16 cellular contexts compared by ENCODE assay signal in the genomic region with DNA sequence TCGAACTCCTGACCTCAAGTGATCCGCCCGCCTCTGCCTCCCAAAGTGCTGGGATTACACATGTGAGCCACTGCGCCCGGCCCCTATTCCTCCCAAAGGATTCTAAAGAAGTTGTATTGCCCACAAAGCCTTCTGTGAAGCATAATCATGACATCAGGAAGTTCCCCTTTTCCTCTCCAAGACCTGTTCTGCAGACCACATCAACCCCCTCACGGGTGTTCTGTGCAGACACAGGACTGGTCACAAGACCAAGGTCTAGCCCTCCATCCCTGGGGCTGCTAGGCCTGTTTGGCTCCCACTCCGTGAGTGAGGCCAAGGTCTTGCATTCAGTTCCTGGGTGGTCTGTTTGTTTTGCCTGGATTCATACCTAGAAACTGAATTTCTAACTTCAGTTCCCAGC.
A peak's percentile ranks its signal among the peaks of the same experiment; 100 is the strongest.
DNase-seq lines count a peak whose midpoint lies in the region; ATAC-seq and TF ChIP-seq lines count a peak whose summit lies in the region.
"Had no signal": no experiment of that assay in that cellular context is flagged by ENCODE, and none has a peak within 500 bp of the region (broad histone marks: within the 10 kb centered on the region; RNA-seq: fewer than 3 reads in every experiment).

No MANE protein-coding gene starts in this region.

- H3K27ac Mint-ChIP-seq in dendritic cell treated with granulocyte-macrophage colony-stimulating factor and Interleukin-4, amounts not matched to agents 40 ng/mL and 50 ng/mL, for 4 days, result peak overlapping the region; percentile 67
- no peak overlapping the region for H3K27ac Mint-ChIP-seq in stimulated activated naive B cell treated with anti-CD40 and anti-IgM and Interleukin-4, amounts not matched to agents 10 μg/mL and 1 μg/mL and 100 μg/mL, for 72 hours

- peaks cover 13% of the 10 kb centered on the region for H3K4me1 Mint-ChIP-seq in dendritic cell treated with granulocyte-macrophage colony-stimulating factor and Interleukin-4, amounts not matched to agents 40 ng/mL and 50 ng/mL, for 4 days (ENCODE audit: low read depth)
- peaks cover 5 to 10% of the 10 kb centered on the region in 2 donors for H3K4me1 Mint-ChIP-seq in stimulated activated naive B cell treated with anti-CD40 and anti-IgM and Interleukin-4, amounts not matched to agents 10 μg/mL and 1 μg/mL and 100 μg/mL, for 72 hours

- H3K9me3 Mint-ChIP-seq in dendritic cell treated with granulocyte-macrophage colony-stimulating factor and Interleukin-4, amounts not matched to agents 40 ng/mL and 50 ng/mL, for 4 days, result no peaks in the 10 kb centered on the region
- H3K9me3 Mint-ChIP-seq in stimulated activated naive B cell treated with anti-CD40 and anti-IgM and Interleukin-4, amounts not matched to agents 10 μg/mL and 1 μg/mL and 100 μg/mL, for 72 hours, result no peaks in the 10 kb centered on the region

- H3K4me3 Mint-ChIP-seq in dendritic cell treated with granulocyte-macrophage colony-stimulating factor and Interleukin-4, amounts not matched to agents 40 ng/mL and 50 ng/mL, for 4 days, result no peak overlapping the region
- no peak overlapping the region for H3K4me3 Mint-ChIP-seq in stimulated activated naive B cell treated with anti-CD40 and anti-IgM and Interleukin-4, amounts not matched to agents 10 μg/mL and 1 μg/mL and 100 μg/mL, for 72 hours

- DNase-seq in NOMO-1 treated with DMSO at 0.1 percent for 48 hours (lab: John Stamatoyannopoulos, UW; ENCODE audit: unreplicated experiment), result peak; percentile 60
- no peak for DNase-seq in NOMO-1 treated with dmso at 0.1 percent for 144 hours (lab: John Stamatoyannopoulos, UW; ENCODE audit: unreplicated experiment)
- DNase-seq in NB4 (ENCODE audit: low read depth), result peak; percentile 75
- DNase-seq in stimulated activated naive B cell treated with anti-CD40 and anti-IgM and Interleukin-4, amounts not matched to agents 10 μg/mL and 1 μg/mL and 100 μg/mL, for 72 hours, result peak; percentile 14
- no peak for DNase-seq in NCI-H2029 treated with DMSO at 0.1 percent for 48 hours (lab: John Stamatoyannopoulos, UW)
- DNase-seq in UCSD-AML1 (lab: John Stamatoyannopoulos, UW; ENCODE audit: unreplicated experiment), result no peak
- DNase-seq: BE2C, DND-41, GOT3, KG1, NCI-H1436, NCI-H2081, NCI-H748 treated with DMSO at 0.1 percent for 48 hours had no signal

- H3K4me3 ChIP-seq in NB4 (ENCODE audit: low read depth, low read length), result no peak overlapping the region

- peaks cover 8% of the 10 kb centered on the region for H3K27me3 Mint-ChIP-seq in dendritic cell treated with granulocyte-macrophage colony-stimulating factor and Interleukin-4, amounts not matched to agents 40 ng/mL and 50 ng/mL, for 4 days
- H3K27me3 Mint-ChIP-seq in stimulated activated naive B cell treated with anti-CD40 and anti-IgM and Interleukin-4, amounts not matched to agents 10 μg/mL and 1 μg/mL and 100 μg/mL, for 72 hours, result no peaks in the 10 kb centered on the region

- TF ChIP-seq POLR2A in NB4 (IDR thresholded peaks at IDR 0.05; ENCODE audit: extremely low read depth, insufficient read length), result no peak

- no peak for TF ChIP-seq CTCF in NB4 (IDR thresholded peaks at IDR 0.05; ENCODE audit: low read depth, low read length)

- H3K36me3 Mint-ChIP-seq in dendritic cell treated with granulocyte-macrophage colony-stimulating factor and Interleukin-4, amounts not matched to agents 40 ng/mL and 50 ng/mL, for 4 days (ENCODE audit: low read depth), result no peaks in the 10 kb centered on the region
- peaks cover 4 to 17% of the 10 kb centered on the region in 2 donors for H3K36me3 Mint-ChIP-seq in stimulated activated naive B cell treated with anti-CD40 and anti-IgM and Interleukin-4, amounts not matched to agents 10 μg/mL and 1 μg/mL and 100 μg/mL, for 72 hours

- intact Hi-C loops in dendritic cell treated with granulocyte-macrophage colony-stimulating factor and Interleukin-4, amounts not matched to agents 40 ng/mL and 50 ng/mL, for 4 days (cut with micrococcal nuclease), result no loop called here

- peak; percentile 66 to 85 for ATAC-seq in stimulated activated naive B cell treated with anti-CD40 and anti-IgM and Interleukin-4, amounts not matched to agents 10 μg/mL and 1 μg/mL and 100 μg/mL, for 72 hours (replicated peaks)
- ATAC-seq in HG03280 (IDR thresholded peaks at IDR 0.05; ENCODE audit: unreplicated experiment), result no peak
- ATAC-seq: Panc1 had no signal

Comparison
In these comparisons a context has a peak if more than half of its experiments do, and no peak if none do; other contexts are left out.
1. DNase-seq: peak in NOMO-1 treated with DMSO at 0.1 percent for 48 hours (single experiment), NB4 (single experiment) and stimulated activated naive B cell treated with anti-CD40 and anti-IgM and Interleukin-4, amounts not matched to agents 10 μg/mL and 1 μg/mL and 100 μg/mL, for 72 hours (single experiment); none in NOMO-1 treated with dmso at 0.1 percent for 144 hours (single experiment), NCI-H2029 treated with DMSO at 0.1 percent for 48 hours (single experiment) and UCSD-AML1 (single experiment).